30 cellular contexts compared by ENCODE assay signal in the genomic region with DNA sequence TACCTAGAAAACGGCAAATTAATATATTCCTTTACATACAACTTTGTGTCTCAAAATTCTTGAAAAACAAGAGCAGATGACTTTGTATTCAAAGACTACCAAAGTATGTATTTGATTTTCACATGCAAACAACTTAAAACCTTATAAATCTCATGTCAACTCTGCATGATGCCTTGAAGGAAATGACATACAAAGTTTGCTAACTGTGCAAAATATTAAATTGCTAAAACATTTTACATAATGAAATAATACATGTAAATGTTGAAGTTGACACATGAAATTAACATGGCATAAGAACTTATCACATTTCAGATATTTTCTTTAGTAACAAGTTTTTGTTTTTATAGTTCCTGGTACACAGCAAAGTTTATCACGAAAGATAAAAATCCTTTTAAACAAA.
"Had no signal": no experiment of that assay in that cellular context is flagged by ENCODE, and none has a peak within 500 bp of the region (broad histone marks: within the 10 kb centered on the region; RNA-seq: fewer than 3 reads in every experiment).

No MANE protein-coding gene starts in this region.

- H3K36me3 ChIP-seq: ovary, prostate gland had no signal

- H3K9me3 Mint-ChIP-seq: activated naive CD4-positive, alpha-beta T cell treated with anti-CD3 and anti-CD28 coated beads for 36 hours; activated T-helper 1 cell treated with anti-CD3 and anti-CD28 coated beads, Interleukin-12 subunit alpha, Interleukin-12 subunit beta, Interleukin-2, Interleukin-4 antibody, amounts not matched to agents 30 ng/mL and 10 ng/mL and 1 ng/mL, durations not matched to agents 14 hours and 24 hours and 36 hours; dendritic cell treated with granulocyte-macrophage colony-stimulating factor and Interleukin-4, amounts not matched to agents 40 ng/mL and 50 ng/mL, for 4 days; endodermal cell; nephron; stimulated activated effector memory CD8-positive, alpha-beta T cell treated with anti-CD3 and anti-CD28 coated beads, Interleukin-12 subunit alpha, Interleukin-12 subunit beta, amount 100 ng/mL, for 72 hours had no signal

- H3K27ac Mint-ChIP-seq: activated naive CD4-positive, alpha-beta T cell treated with anti-CD3 and anti-CD28 coated beads for 36 hours; activated T-helper 1 cell treated with anti-CD3 and anti-CD28 coated beads, Interleukin-12 subunit alpha, Interleukin-12 subunit beta, Interleukin-2, Interleukin-4 antibody, amounts not matched to agents 30 ng/mL and 10 ng/mL and 1 ng/mL, durations not matched to agents 14 hours and 24 hours and 36 hours; dendritic cell treated with granulocyte-macrophage colony-stimulating factor and Interleukin-4, amounts not matched to agents 40 ng/mL and 50 ng/mL, for 4 days; endodermal cell; nephron; stimulated activated effector memory CD8-positive, alpha-beta T cell treated with anti-CD3 and anti-CD28 coated beads, Interleukin-12 subunit alpha, Interleukin-12 subunit beta, amount 100 ng/mL, for 72 hours had no signal

- ATAC-seq: activated CD4-positive, alpha-beta T cell treated with anti-CD3 and anti-CD28 coated beads for 36 hours; esophagus mucosa; left cardiac atrium; left ventricle myocardium superior; mucosa of descending colon; stimulated activated effector memory CD8-positive, alpha-beta T cell treated with anti-CD3 and anti-CD28 coated beads, Interleukin-12 subunit alpha, Interleukin-12 subunit beta, amount 100 ng/mL, for 72 hours had no signal

- H3K4me3 Mint-ChIP-seq: activated CD4-positive, alpha-beta T cell treated with anti-CD3 and anti-CD28 coated beads for 36 hours; activated naive CD4-positive, alpha-beta T cell treated with anti-CD3 and anti-CD28 coated beads for 36 hours; activated T-helper 1 cell treated with anti-CD3 and anti-CD28 coated beads, Interleukin-12 subunit alpha, Interleukin-12 subunit beta, Interleukin-2, Interleukin-4 antibody, amounts not matched to agents 30 ng/mL and 10 ng/mL and 1 ng/mL, durations not matched to agents 14 hours and 24 hours and 36 hours; dendritic cell treated with granulocyte-macrophage colony-stimulating factor and Interleukin-4, amounts not matched to agents 40 ng/mL and 50 ng/mL, for 4 days; endodermal cell; nephron; stimulated activated effector memory CD8-positive, alpha-beta T cell treated with anti-CD3 and anti-CD28 coated beads, Interleukin-12 subunit alpha, Interleukin-12 subunit beta, amount 100 ng/mL, for 72 hours had no signal

- H3K9me3 ChIP-seq: mucosa of descending colon, neutrophil, ovary, prostate gland, sigmoid colon, stomach, thyroid gland, upper lobe of left lung, vagina had no signal

- H3K27me3 ChIP-seq: neutrophil, ovary, sigmoid colon, stomach, thyroid gland, upper lobe of left lung, vagina had no signal

- H3K4me3 ChIP-seq: mucosa of descending colon, ovary, prostate gland, sigmoid colon, stomach, thyroid gland, upper lobe of left lung, vagina had no signal

- H3K27me3 Mint-ChIP-seq: activated CD4-positive, alpha-beta T cell treated with anti-CD3 and anti-CD28 coated beads for 36 hours; dendritic cell treated with granulocyte-macrophage colony-stimulating factor and Interleukin-4, amounts not matched to agents 40 ng/mL and 50 ng/mL, for 4 days had no signal

- H3K27ac ChIP-seq: neutrophil, ovary, prostate gland, sigmoid colon, stomach, thyroid gland, upper lobe of left lung, vagina had no signal

- H3K4me1 ChIP-seq: prostate gland, sigmoid colon, thyroid gland, upper lobe of left lung had no signal

- DNase-seq: activated CD4-positive, alpha-beta T cell treated with anti-CD3 and anti-CD28 coated beads for 36 hours; activated CD4-positive, CD25-positive, alpha-beta regulatory T cell; activated effector memory CD4-positive, alpha-beta T cell treated with anti-CD3 and anti-CD28 coated beads, Interleukin-2, amount 50 U/mL, for 16 hours; activated naive CD4-positive, alpha-beta T cell treated with anti-CD3 and anti-CD28 coated beads for 36 hours; amniotic stem cell; central memory CD4-positive, alpha-beta T cell; endodermal cell; foreskin fibroblast; head of caudate nucleus; hippocampal formation; left cardiac atrium; left ventricle myocardium superior; mucosa of descending colon; ovary; retina; sigmoid colon; small intestine; stimulated activated CD4-positive, alpha-beta T cell treated with anti-CD3 and anti-CD28 coated beads, Interleukin-4, amount 100 ng/mL, for 24 hours; stomach; T-helper 2 cell; thyroid gland; upper lobe of left lung had no signal

- H3K4me1 Mint-ChIP-seq: endodermal cell; nephron; stimulated activated effector memory CD8-positive, alpha-beta T cell treated with anti-CD3 and anti-CD28 coated beads, Interleukin-12 subunit alpha, Interleukin-12 subunit beta, amount 100 ng/mL, for 72 hours had no signal
